8 cellular contexts compared by ENCODE assay signal in genomic region chr17:74842599-74843351, GRCh38. TPM values are rescaled to one million over a fixed set of nuclear protein-coding genes. Genes with fewer than 3 reads are reported as not detected.
DNase-seq lines count a peak whose midpoint lies in the region; ATAC-seq and TF ChIP-seq lines count a peak whose summit lies in the region.

No MANE protein-coding gene starts in this region.

- H3K79me2 ChIP-seq in ACC112 (ENCODE audit: control insufficient read depth, insufficient read depth, low read length, unreplicated experiment): no peaks in the 10 kb centered on the region

- in situ Hi-C loops in GM13977 (cut with MboI; ENCODE audit: low pct_unique_long_range_greater_than_20kb, low sequenced_read_pairs, unreplicated experiment): no loop called here
- in situ Hi-C loops in HAP-1 (cut with MboI; ENCODE audit: low sequenced_read_pairs): no loop called here

- TF ChIP-seq CTCF in GM13977 (IDR thresholded peaks at IDR 0.05; ENCODE audit: extremely low read depth, insufficient read depth, missing control alignments) (peak; percentile 43), stomach (IDR thresholded peaks at IDR 0.05) (peak in 5 of 7 experiments; percentile 12 to 66 (median 30))

- intact Hi-C loops in left colon (cut with DNase I, micrococcal nuclease) (no loop called here), stomach (cut with DNase I; ENCODE audit: low total_unique reads) (no loop called here)

- H2AFZ ChIP-seq in ACC112 (ENCODE audit: low read length, unreplicated experiment): no peak overlapping the region

- H3K27ac ChIP-seq in ACC112 (ENCODE audit: low read depth, low read length) (no peak overlapping the region), stomach (no peak overlapping the region)

- peak; percentile 92 for ATAC-seq in left colon
- no peak for ATAC-seq in GM21390 (IDR thresholded peaks at IDR 0.05; ENCODE audit: unreplicated experiment)

- TF ChIP-seq POLR2A in stomach (IDR thresholded peaks at IDR 0.05): no peak

- H3K4me1 ChIP-seq in ACC112 (ENCODE audit: control insufficient read depth, insufficient read depth, low read length, unreplicated experiment) (no peaks in the 10 kb centered on the region), stomach (peaks cover 16 to 33% (median 27%) of the 10 kb centered on the region in 4 donors), HAP-1 (no peaks in the 10 kb centered on the region)

- H3K36me3 ChIP-seq in ACC112 (ENCODE audit: insufficient read depth, low read length) (no peaks in the 10 kb centered on the region), stomach (peaks cover 0 to 14% (median 11%) of the 10 kb centered on the region in 4 donors), HAP-1 (replicated peaks) (no peaks in the 10 kb centered on the region)

- peaks cover 6% of the 10 kb centered on the region; the same call in 1 of the 2 replicates for H3K27me3 ChIP-seq in ACC112 (ENCODE audit: insufficient read depth, low read length)
- peaks cover 0 to 25% (median 9%) of the 10 kb centered on the region in 3 donors for H3K27me3 ChIP-seq in stomach
- no peaks in the 10 kb centered on the region for H3K27me3 ChIP-seq in HAP-1 (ENCODE audit: low read depth)

- no peak for TF ChIP-seq EP300 in stomach (IDR thresholded peaks at IDR 0.05)

- WGBS in stomach, 5 donors: 2 to 12% (median 3%) methylated on average over 14 to 88 of the region's 88 CpGs

- DNase-seq in GM13977 (ENCODE audit: low spot score): peak; percentile 81
- peak; percentile 82 for DNase-seq in NCI-H82 (lab: John Stamatoyannopoulos, UW)
- peak; percentile 80 for DNase-seq in dermis blood vessel endothelial cell
- peak; percentile 59 to 80 for DNase-seq in left colon
- peak; percentile 75 for DNase-seq in stomach
- DNase-seq in HAP-1 (ENCODE audit: low spot score in 2 of 2): no peak

- peak overlapping the region; percentile 75 for H3K4me3 ChIP-seq in ACC112 (ENCODE audit: low read depth, low read length)
- H3K4me3 ChIP-seq in stomach: peak overlapping the region; percentile 39 to 43 (median 42)
- no peak overlapping the region for H3K4me3 ChIP-seq in HAP-1

- H3K9me3 ChIP-seq in stomach: no peaks in the 10 kb centered on the region
- no peaks in the 10 kb centered on the region for H3K9me3 ChIP-seq in HAP-1

RNA-seq across cellular contexts. Expression of gene GRIN2C, which starts 16.9 kb away (rescaled TPM):
- total RNA-seq in dermis blood vessel endothelial cell: 0.14 and 0.17 TPM in 2 replicates
- total RNA-seq in left colon: under 1 TPM; 0.09 to 0.45 TPM
- under 1 TPM in 1 of 5 donors, not detected in 4; 0.55 TPM for total RNA-seq in stomach
- under 1 TPM in 1 of 3 donors, not detected in 2; 0.33 TPM for polyA plus RNA-seq in stomach

RNA-seq across cellular contexts. Expression of gene FDXR, which starts 30.0 kb away (rescaled TPM):
- total RNA-seq in dermis blood vessel endothelial cell (36.2 and 59.5 TPM in 2 replicates), left colon (10 to 100 TPM; 13.0 to 17.0 TPM), stomach (10 to 100 TPM in 3 of 5 donors, 1 to 10 TPM in 1, under 1 TPM in 1; 0.58 to 94.1 (median 15.4) TPM)
- 10 to 100 TPM in 2 of 3 donors, 1 to 10 TPM in 1; 8.6 to 21.1 (median 12.5) TPM for polyA plus RNA-seq in stomach

RNA-seq across cellular contexts. Expression of gene FADS6, which starts 50.7 kb away (rescaled TPM):
- total RNA-seq in dermis blood vessel endothelial cell: 0.05 TPM in 1 of 2 replicates, not detected in the other
- total RNA-seq in left colon: 1 to 10 TPM; 1.1 to 6.4 TPM
- total RNA-seq in stomach: 1 to 10 TPM in 1 of 5 donors, not detected in 4; 1.8 TPM
- under 1 TPM in 1 of 3 donors, not detected in 2; 0.50 TPM for polyA plus RNA-seq in stomach

Comparison
In these comparisons a context has a peak if more than half of its experiments do, and no peak if none do; other contexts are left out.
1. DNase-seq: peak in GM13977 (single experiment), NCI-H82 (single experiment), dermis blood vessel endothelial cell (single experiment), left colon (2 of 2) and stomach (single experiment); none in HAP-1 (0 of 2).